ENCODE assay signal across 18 cellular contexts in genomic region chr4:75325316-75325715, GRCh38.
"Had no signal": no experiment of that assay in that cellular context is flagged by ENCODE, and none has a peak within 500 bp of the region (broad histone marks: within the 10 kb centered on the region; RNA-seq: fewer than 3 reads in every experiment).

No MANE protein-coding gene starts in this region.

- H3K4me1 ChIP-seq: gastrocnemius medialis, tibial nerve, vagina had no signal

- H3K27ac ChIP-seq: brain microvascular endothelial cell, vagina had no signal

- H3K36me3 ChIP-seq: brain microvascular endothelial cell, gastrocnemius medialis, tibial nerve, vagina had no signal

- H3K27me3 ChIP-seq: brain microvascular endothelial cell, gastrocnemius medialis, tibial nerve, vagina had no signal

- DNase-seq: activated CD4-positive, alpha-beta T cell treated with anti-CD3 and anti-CD28 coated beads, Interleukin-2, amount 10 ng/mL, durations not matched to agents 7 days and 5 days; activated CD8-positive, alpha-beta T cell treated with anti-CD3 and anti-CD28 coated beads, Interleukin-2, amount 10 ng/mL, durations not matched to agents 7 days and 5 days; activated naive CD4-positive, alpha-beta T cell treated with anti-CD3 and anti-CD28 coated beads for 36 hours; activated T-cell treated with anti-CD3 and anti-CD28 coated beads, Interleukin-2, amount 50 U/mL, for 4 hours; brain microvascular endothelial cell; cortex of kidney; gastrocnemius medialis; head of caudate nucleus; nucleus accumbens; stimulated activated CD4-positive, alpha-beta T cell treated with anti-CD3 and anti-CD28 coated beads, Interleukin-12 subunit alpha, Interleukin-12 subunit beta, amount 100 ng/mL, for 4 hours; stimulated activated CD4-positive, alpha-beta T cell treated with anti-CD3 and anti-CD28 coated beads, Interleukin-1b, Interleukin-23, amount 100 ng/mL, for 48 hours; stimulated activated CD8-positive, alpha-beta memory T cell treated with anti-CD3 and anti-CD28 coated beads, Interleukin-4, amount 100 ng/mL, for 48 hours; stimulated activated naive CD4-positive, alpha-beta T cell; T1000 had no signal

- H3K4me3 ChIP-seq: gastrocnemius medialis, tibial nerve, vagina had no signal

- H3K9me3 ChIP-seq: gastrocnemius medialis, tibial nerve, vagina had no signal

- ATAC-seq: activated CD8-positive, alpha-beta T cell treated with anti-CD3 and anti-CD28 coated beads, Interleukin-2, amount 10 ng/mL, durations not matched to agents 7 days and 5 days; activated T-cell treated with anti-CD3 and anti-CD28 coated beads, Interleukin-2, amount 50 U/mL, for 4 hours; esophagus mucosa; gastrocnemius medialis; natural killer cell treated with Interleukin-12 subunit alpha and Interleukin-12 subunit beta and Interleukin-15 and Interleukin-18, amount 100 ng/mL, for 72 hours had no signal
